Comparison of ENCODE assay signal across 16 cellular contexts in the genomic region with DNA sequence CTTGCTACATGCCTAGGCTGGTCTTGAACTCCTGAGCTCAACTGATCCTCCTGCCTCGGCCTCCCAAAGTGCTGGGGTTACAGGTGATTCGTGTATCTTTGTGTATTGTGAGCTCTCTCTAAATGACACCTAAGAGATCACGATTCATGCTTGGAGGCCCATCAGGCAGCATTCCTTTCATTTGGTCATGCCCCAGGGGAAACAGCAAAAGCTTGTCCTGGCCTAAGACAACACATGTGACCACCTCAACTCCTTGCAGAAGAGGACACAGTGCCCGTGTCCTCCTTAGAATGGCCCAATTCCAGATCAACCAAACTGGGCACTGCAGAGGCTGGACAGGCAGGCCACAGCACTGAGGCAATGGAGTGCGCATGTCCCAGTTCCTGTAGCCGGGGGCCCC. TPM values are rescaled to one million over a fixed set of nuclear protein-coding genes. Genes with fewer than 3 reads are reported as not detected.
DNase-seq lines count a peak whose midpoint lies in the region; ATAC-seq and TF ChIP-seq lines count a peak whose summit lies in the region.
"Had no signal": no experiment of that assay in that cellular context is flagged by ENCODE, and none has a peak within 500 bp of the region (broad histone marks: within the 10 kb centered on the region; RNA-seq: fewer than 3 reads in every experiment).

No MANE protein-coding gene starts in this region.

- no peak overlapping the region for H3K4me3 Mint-ChIP-seq in activated CD4-positive, alpha-beta T cell treated with anti-CD3 and anti-CD28 coated beads for 36 hours
- no peak overlapping the region for H3K4me3 Mint-ChIP-seq in activated T-cell treated with anti-CD3 and anti-CD28 coated beads, Interleukin-2, amount 50 U/mL, for 4 hours
- H3K4me3 Mint-ChIP-seq: natural killer cell treated with Interleukin-12 subunit alpha and Interleukin-12 subunit beta and Interleukin-15 and Interleukin-18, amount 100 ng/mL, for 72 hours had no signal

- ATAC-seq in activated CD4-positive, alpha-beta T cell treated with anti-CD3 and anti-CD28 coated beads for 36 hours = no peak
- ATAC-seq in activated T-cell treated with anti-CD3 and anti-CD28 coated beads, Interleukin-2, amount 50 U/mL, for 4 hours = no peak
- ATAC-seq: heart right ventricle; natural killer cell treated with Interleukin-12 subunit alpha and Interleukin-12 subunit beta and Interleukin-15 and Interleukin-18, amount 100 ng/mL, for 72 hours had no signal

- no peak overlapping the region for H4K91ac ChIP-seq in trophoblast cell (ENCODE audit: low read depth, low read length)

- H3K27ac ChIP-seq in ascending aorta = peak overlapping the region; percentile 15 to 79
- H3K27ac ChIP-seq in trophoblast cell (ENCODE audit: low read depth, low read length) = no peak overlapping the region

- no peak overlapping the region for H2BK12ac ChIP-seq in trophoblast cell (ENCODE audit: low read length)

- no peaks in the 10 kb centered on the region for H3K79me2 ChIP-seq in trophoblast cell (ENCODE audit: control insufficient read depth, insufficient read depth, low read length, poor library complexity)

- H2AFZ ChIP-seq in trophoblast cell (ENCODE audit: insufficient read depth, low read length, poor library complexity) = no peak overlapping the region

- intact Hi-C loops in activated CD4-positive, alpha-beta T cell treated with anti-CD3 and anti-CD28 coated beads for 36 hours (cut with DNase I, micrococcal nuclease) = no loop called here
- intact Hi-C loops in ascending aorta (cut with DNase I) = loop anchor here (2.0 kb wide), 1 partner anchor 16 kb away; no protein-coding TSS in a partner anchor

- no peak overlapping the region for H2BK120ac ChIP-seq in trophoblast cell (ENCODE audit: insufficient read depth, low read length, poor library complexity)

- no peak overlapping the region for H2AK5ac ChIP-seq in trophoblast cell (ENCODE audit: low read length)

- peak overlapping the region; percentile 42 for H3K27ac Mint-ChIP-seq in activated CD4-positive, alpha-beta T cell treated with anti-CD3 and anti-CD28 coated beads for 36 hours

- H3K36me3 Mint-ChIP-seq in activated CD4-positive, alpha-beta T cell treated with anti-CD3 and anti-CD28 coated beads for 36 hours (ENCODE audit: low read depth) = peaks cover 50% of the 10 kb centered on the region
- peaks cover 27% of the 10 kb centered on the region for H3K36me3 Mint-ChIP-seq in activated T-cell treated with anti-CD3 and anti-CD28 coated beads, Interleukin-2, amount 50 U/mL, for 4 hours (ENCODE audit: insufficient read depth)

- H3K4ac ChIP-seq in trophoblast cell (ENCODE audit: low read depth, low read length) = no peak overlapping the region

- H3K4me3 ChIP-seq in ascending aorta (no peak overlapping the region), trophoblast cell (ENCODE audit: low read depth, low read length) (no peak overlapping the region)
- H3K4me3 ChIP-seq: heart right ventricle, MG63 had no signal

- no peak for TF ChIP-seq CTCF in ascending aorta (IDR thresholded peaks at IDR 0.05)

- H3K79me1 ChIP-seq in trophoblast cell (ENCODE audit: low read length) = no peaks in the 10 kb centered on the region

- no peaks in the 10 kb centered on the region for H3K9me3 Mint-ChIP-seq in activated CD4-positive, alpha-beta T cell treated with anti-CD3 and anti-CD28 coated beads for 36 hours (ENCODE audit: low read depth)
- no peaks in the 10 kb centered on the region for H3K9me3 Mint-ChIP-seq in activated T-cell treated with anti-CD3 and anti-CD28 coated beads, Interleukin-2, amount 50 U/mL, for 4 hours
- H3K9me3 Mint-ChIP-seq: natural killer cell treated with Interleukin-12 subunit alpha and Interleukin-12 subunit beta and Interleukin-15 and Interleukin-18, amount 100 ng/mL, for 72 hours had no signal

- H3K36me3 ChIP-seq in ascending aorta = peaks cover 69 to 87% of the 10 kb centered on the region in 2 donors
- H3K36me3 ChIP-seq in trophoblast cell (ENCODE audit: control insufficient read depth in 1 of 2, insufficient read depth in 2 of 2, low read length in 2 of 2) = peaks cover 65 to 71% of the 10 kb centered on the region in 2 experiments

- WGBS in trophoblast cell (ENCODE audit: extremely low coverage, insufficient coverage, insufficient read length) = no CpG with 5 or more reads among the region's 6 CpGs

- no peak overlapping the region for H4K8ac ChIP-seq in trophoblast cell (ENCODE audit: low read depth, low read length)

- no peak overlapping the region for H3K9ac ChIP-seq in trophoblast cell (ENCODE audit: low read length)

- H3K9me3 ChIP-seq in ascending aorta (no peaks in the 10 kb centered on the region), trophoblast cell (ENCODE audit: insufficient read depth, low read depth, low read length) (no peaks in the 10 kb centered on the region)
- H3K9me3 ChIP-seq: BE2C, heart right ventricle, MG63 had no signal

- no peak overlapping the region for H3K14ac ChIP-seq in trophoblast cell (ENCODE audit: low read length)

- POLR2A ChIA-PET in activated CD4-positive, alpha-beta T cell treated with anti-CD3 and anti-CD28 coated beads for 36 hours (lab: Charles Lee) = interaction anchor here (0.8 kb wide), 1 partner anchor 27 kb away, joined by 4 read pairs; no protein-coding TSS in a partner anchor

- H3K4me2 ChIP-seq in trophoblast cell (ENCODE audit: low read length) = no peak overlapping the region

- H3K27me3 Mint-ChIP-seq in activated CD4-positive, alpha-beta T cell treated with anti-CD3 and anti-CD28 coated beads for 36 hours = no peaks in the 10 kb centered on the region
- no peaks in the 10 kb centered on the region for H3K27me3 Mint-ChIP-seq in activated T-cell treated with anti-CD3 and anti-CD28 coated beads, Interleukin-2, amount 50 U/mL, for 4 hours (ENCODE audit: low read depth)
- H3K27me3 Mint-ChIP-seq: natural killer cell treated with Interleukin-12 subunit alpha and Interleukin-12 subunit beta and Interleukin-15 and Interleukin-18, amount 100 ng/mL, for 72 hours had no signal

- no peak overlapping the region for H2BK5ac ChIP-seq in trophoblast cell (ENCODE audit: low read depth, low read length, poor library complexity)

- H3K4me1 ChIP-seq in ascending aorta (peaks cover 3% of the 10 kb centered on the region in 2 donors), trophoblast cell (ENCODE audit: control insufficient read depth in 1 of 2, insufficient read depth in 2 of 2, low read length in 2 of 2) (peaks cover 5 to 13% of the 10 kb centered on the region in 2 experiments)
- H3K4me1 ChIP-seq: BE2C had no signal

- H3K27me3 ChIP-seq in ascending aorta = no peaks in the 10 kb centered on the region
- no peaks in the 10 kb centered on the region for H3K27me3 ChIP-seq in trophoblast cell (ENCODE audit: insufficient read depth, low read length)
- H3K27me3 ChIP-seq: BE2C, heart right ventricle, MG63 had no signal

- H3K4me1 Mint-ChIP-seq in activated CD4-positive, alpha-beta T cell treated with anti-CD3 and anti-CD28 coated beads for 36 hours = no peaks in the 10 kb centered on the region
- H3K4me1 Mint-ChIP-seq in activated T-cell treated with anti-CD3 and anti-CD28 coated beads, Interleukin-2, amount 50 U/mL, for 4 hours (ENCODE audit: low read depth) = no peaks in the 10 kb centered on the region

- H4K12ac ChIP-seq in trophoblast cell (ENCODE audit: low read depth, low read length) = no peak overlapping the region

- no peak for DNase-seq in activated CD4-positive, alpha-beta T cell treated with anti-CD3 and anti-CD28 coated beads for 36 hours
- DNase-seq in activated CD4-positive, alpha-beta T cell treated with anti-CD3 and anti-CD28 coated beads for 1 hour = no peak
- no peak for DNase-seq in ascending aorta (ENCODE audit: low spot score in 2 of 2)
- DNase-seq in trophoblast cell = peak; percentile 7 to 51
- no peak for DNase-seq in activated T-cell treated with anti-CD3 and anti-CD28 coated beads, Interleukin-2, amount 50 U/mL, for 4 hours
- no peak for DNase-seq in amygdala (lab: John Stamatoyannopoulos, UW)
- DNase-seq: 8988T; activated CD4-positive, alpha-beta T cell treated with anti-CD3 and anti-CD28 coated beads for 4 hours; activated T-cell treated with anti-CD3 and anti-CD28 coated beads, Interleukin-2, amount 50 U/mL, for 1 hour; BE2C; caudate nucleus; effector CD8-positive, alpha-beta T cell; heart right ventricle; MG63; stimulated activated CD4-positive, alpha-beta T cell treated with anti-CD3 and anti-CD28 coated beads, Interleukin-12 subunit alpha, Interleukin-12 subunit beta, amount 100 ng/mL, for 4 hours had no signal

- H3K18ac ChIP-seq in trophoblast cell (ENCODE audit: low read length) = no peak overlapping the region

- H3K23ac ChIP-seq in trophoblast cell (ENCODE audit: low read length) = no peak overlapping the region

- CTCF ChIA-PET in activated CD4-positive, alpha-beta T cell treated with anti-CD3 and anti-CD28 coated beads for 36 hours (lab: Charles Lee) = interaction anchor here (0.7 to 2.1 kb wide), 6 partner anchors 32 to 163 kb away, joined by 3 to 12 read pairs (median 6); partner anchors contain the start of gene ZC3H4

RNA-seq across cellular contexts. Expression of gene ZC3H4, which starts 32.5 kb away (rescaled TPM):
- 100 to 1,000 TPM in 1 of 2 experiments, 10 to 100 TPM in 1; 88.6 to 128 TPM for total RNA-seq in activated CD4-positive, alpha-beta T cell treated with anti-CD3 and anti-CD28 coated beads for 36 hours
- total RNA-seq in ascending aorta = 24.6 TPM
- 17.0 and 17.4 TPM in 2 replicates for polyA plus RNA-seq in trophoblast cell (2013)
- total RNA-seq in activated T-cell treated with anti-CD3 and anti-CD28 coated beads, Interleukin-2, amount 50 U/mL, for 4 hours = 10 to 100 TPM; 77.7 to 91.6 (median 90.4) TPM

RNA-seq across cellular contexts. Expression of gene TMEM160, which starts 32.7 kb away (rescaled TPM):
- total RNA-seq in activated CD4-positive, alpha-beta T cell treated with anti-CD3 and anti-CD28 coated beads for 36 hours = 10 to 100 TPM; 16.3 to 52.7 TPM
- 64.5 TPM for total RNA-seq in ascending aorta
- polyA plus RNA-seq in trophoblast cell (2013) = 32.3 and 35.7 TPM in 2 replicates
- total RNA-seq in activated T-cell treated with anti-CD3 and anti-CD28 coated beads, Interleukin-2, amount 50 U/mL, for 4 hours = 10 to 100 TPM; 57.1 to 61.6 (median 57.6) TPM

RNA-seq across cellular contexts. Expression of gene SAE1, which starts 49.5 kb away (rescaled TPM):
- total RNA-seq in activated CD4-positive, alpha-beta T cell treated with anti-CD3 and anti-CD28 coated beads for 36 hours = 100 to 1,000 TPM; 143 to 156 TPM
- total RNA-seq in ascending aorta = 54.4 TPM
- 152 and 161 TPM in 2 replicates for polyA plus RNA-seq in trophoblast cell (2013)
- 100 to 1,000 TPM in 1 of 3 donors, 10 to 100 TPM in 2; 90.0 to 112 (median 99.3) TPM for total RNA-seq in activated T-cell treated with anti-CD3 and anti-CD28 coated beads, Interleukin-2, amount 50 U/mL, for 4 hours

Comparison
In these comparisons a context has a peak if more than half of its experiments do, and no peak if none do; other contexts are left out.
1. DNase-seq: peak in trophoblast cell (2 of 2); none in activated CD4-positive, alpha-beta T cell treated with anti-CD3 and anti-CD28 coated beads for 36 hours (single experiment), activated CD4-positive, alpha-beta T cell treated with anti-CD3 and anti-CD28 coated beads for 1 hour (single experiment), ascending aorta (0 of 2), activated T-cell treated with anti-CD3 and anti-CD28 coated beads, Interleukin-2, amount 50 U/mL, for 4 hours (single experiment) and amygdala (0 of 56).